Comparison of ENCODE assay signal across 17 cellular contexts in genomic region chr14:103460415-103460814, GRCh38.
DNase-seq lines count a peak whose midpoint lies in the region; ATAC-seq, FAIRE-seq and TF ChIP-seq lines count a peak whose summit lies in the region.
"Had no signal": no experiment of that assay in that cellular context is flagged by ENCODE, and none has a peak within 500 bp of the region (broad histone marks: within the 10 kb centered on the region; RNA-seq: fewer than 3 reads in every experiment).

No MANE protein-coding gene starts in this region.

- H3K4me3 Mint-ChIP-seq in activated naive CD8-positive, alpha-beta T cell: no peak overlapping the region
- no peak overlapping the region for H3K4me3 Mint-ChIP-seq in activated naive CD8-positive, alpha-beta T cell treated with anti-CD3 and anti-CD28 coated beads, Interleukin-2, amount 50 U/mL, for 24 hours
- H3K4me3 Mint-ChIP-seq in activated T-helper 17 cell treated with anti-CD3 and anti-CD28 coated beads, Interleukin-2, amount 50 U/mL, for 72 hours: no peak overlapping the region
- no peak overlapping the region for H3K4me3 Mint-ChIP-seq in stimulated activated naive B cell treated with anti-CD40 and anti-IgM and Interleukin-4, amounts not matched to agents 10 μg/mL and 1 μg/mL and 100 μg/mL, for 72 hours

- H3K27me3 Mint-ChIP-seq in activated naive CD8-positive, alpha-beta T cell: no peaks in the 10 kb centered on the region
- H3K27me3 Mint-ChIP-seq in activated naive CD8-positive, alpha-beta T cell treated with anti-CD3 and anti-CD28 coated beads, Interleukin-2, amount 50 U/mL, for 24 hours: no peaks in the 10 kb centered on the region
- H3K27me3 Mint-ChIP-seq in activated T-helper 17 cell treated with anti-CD3 and anti-CD28 coated beads, Interleukin-2, amount 50 U/mL, for 72 hours: no peaks in the 10 kb centered on the region
- no peaks in the 10 kb centered on the region for H3K27me3 Mint-ChIP-seq in stimulated activated naive B cell treated with anti-CD40 and anti-IgM and Interleukin-4, amounts not matched to agents 10 μg/mL and 1 μg/mL and 100 μg/mL, for 72 hours

- TF ChIP-seq CTCF in D721Med (IDR thresholded peaks at IDR 0.05; ENCODE audit: insufficient read depth, missing control alignments) (no peak), GM10266 (IDR thresholded peaks at IDR 0.05; ENCODE audit: control insufficient read depth, insufficient read depth, low read depth, missing control alignments) (no peak)

- DNase-seq in activated naive CD8-positive, alpha-beta T cell treated with anti-CD3 and anti-CD28 coated beads, Interleukin-2, amount 50 U/mL, for 24 hours: no peak
- DNase-seq in D721Med (ENCODE audit: insufficient read length, low spot score): no peak
- no peak for DNase-seq in stimulated activated naive B cell treated with anti-CD40 and anti-IgM and Interleukin-4, amounts not matched to agents 10 μg/mL and 1 μg/mL and 100 μg/mL, for 72 hours
- DNase-seq in GM10266 (ENCODE audit: extremely low spot score): no peak
- DNase-seq: BE2C, DND-41, GF-D8, GM23248, IMR-90, KG1 had no signal

- H3K27ac Mint-ChIP-seq in activated naive CD8-positive, alpha-beta T cell: peak overlapping the region; percentile 5
- no peak overlapping the region for H3K27ac Mint-ChIP-seq in activated naive CD8-positive, alpha-beta T cell treated with anti-CD3 and anti-CD28 coated beads, Interleukin-2, amount 50 U/mL, for 24 hours
- H3K27ac Mint-ChIP-seq in activated T-helper 17 cell treated with anti-CD3 and anti-CD28 coated beads, Interleukin-2, amount 50 U/mL, for 72 hours: peak overlapping the region; percentile 42
- peak overlapping the region; percentile 39 for H3K27ac Mint-ChIP-seq in stimulated activated naive B cell treated with anti-CD40 and anti-IgM and Interleukin-4, amounts not matched to agents 10 μg/mL and 1 μg/mL and 100 μg/mL, for 72 hours

- no peaks in the 10 kb centered on the region for H3K9me3 Mint-ChIP-seq in activated naive CD8-positive, alpha-beta T cell (ENCODE audit: low read depth)
- H3K9me3 Mint-ChIP-seq in activated naive CD8-positive, alpha-beta T cell treated with anti-CD3 and anti-CD28 coated beads, Interleukin-2, amount 50 U/mL, for 24 hours: no peaks in the 10 kb centered on the region
- no peaks in the 10 kb centered on the region for H3K9me3 Mint-ChIP-seq in activated T-helper 17 cell treated with anti-CD3 and anti-CD28 coated beads, Interleukin-2, amount 50 U/mL, for 72 hours
- H3K9me3 Mint-ChIP-seq in stimulated activated naive B cell treated with anti-CD40 and anti-IgM and Interleukin-4, amounts not matched to agents 10 μg/mL and 1 μg/mL and 100 μg/mL, for 72 hours: no peaks in the 10 kb centered on the region

- FAIRE-seq in D721Med (lab: Jason Lieb, UNC): peak; percentile 60
- FAIRE-seq: A549, H54 had no signal

- peaks cover 24% of the 10 kb centered on the region for H3K4me1 Mint-ChIP-seq in activated naive CD8-positive, alpha-beta T cell (ENCODE audit: low read depth)
- peaks cover 9% of the 10 kb centered on the region for H3K4me1 Mint-ChIP-seq in activated naive CD8-positive, alpha-beta T cell treated with anti-CD3 and anti-CD28 coated beads, Interleukin-2, amount 50 U/mL, for 24 hours
- peaks cover 13% of the 10 kb centered on the region for H3K4me1 Mint-ChIP-seq in activated T-helper 17 cell treated with anti-CD3 and anti-CD28 coated beads, Interleukin-2, amount 50 U/mL, for 72 hours
- peaks cover 5 to 7% of the 10 kb centered on the region in 2 donors for H3K4me1 Mint-ChIP-seq in stimulated activated naive B cell treated with anti-CD40 and anti-IgM and Interleukin-4, amounts not matched to agents 10 μg/mL and 1 μg/mL and 100 μg/mL, for 72 hours

- ATAC-seq in activated naive CD8-positive, alpha-beta T cell treated with anti-CD3 and anti-CD28 coated beads, Interleukin-2, amount 50 U/mL, for 24 hours: no peak
- no peak for ATAC-seq in activated T-helper 17 cell treated with anti-CD3 and anti-CD28 coated beads, Interleukin-2, amount 50 U/mL, for 72 hours (replicated peaks)
- no peak for ATAC-seq in stimulated activated naive B cell treated with anti-CD40 and anti-IgM and Interleukin-4, amounts not matched to agents 10 μg/mL and 1 μg/mL and 100 μg/mL, for 72 hours (replicated peaks)
- ATAC-seq in HG03045 (IDR thresholded peaks at IDR 0.05; ENCODE audit: unreplicated experiment): no peak
- ATAC-seq in HG02852 (IDR thresholded peaks at IDR 0.05; ENCODE audit: unreplicated experiment): no peak
- ATAC-seq: A549, HCT116 had no signal

- H3K36me3 Mint-ChIP-seq in activated naive CD8-positive, alpha-beta T cell: peaks cover 8% of the 10 kb centered on the region
- peaks cover 35% of the 10 kb centered on the region for H3K36me3 Mint-ChIP-seq in activated naive CD8-positive, alpha-beta T cell treated with anti-CD3 and anti-CD28 coated beads, Interleukin-2, amount 50 U/mL, for 24 hours (ENCODE audit: low read depth)
- peaks cover 80% of the 10 kb centered on the region for H3K36me3 Mint-ChIP-seq in activated T-helper 17 cell treated with anti-CD3 and anti-CD28 coated beads, Interleukin-2, amount 50 U/mL, for 72 hours (ENCODE audit: low read depth)
- H3K36me3 Mint-ChIP-seq in stimulated activated naive B cell treated with anti-CD40 and anti-IgM and Interleukin-4, amounts not matched to agents 10 μg/mL and 1 μg/mL and 100 μg/mL, for 72 hours: peaks cover 29 to 37% of the 10 kb centered on the region in 2 donors
